ENCODE assay signal across 23 cellular contexts in the genomic region with DNA sequence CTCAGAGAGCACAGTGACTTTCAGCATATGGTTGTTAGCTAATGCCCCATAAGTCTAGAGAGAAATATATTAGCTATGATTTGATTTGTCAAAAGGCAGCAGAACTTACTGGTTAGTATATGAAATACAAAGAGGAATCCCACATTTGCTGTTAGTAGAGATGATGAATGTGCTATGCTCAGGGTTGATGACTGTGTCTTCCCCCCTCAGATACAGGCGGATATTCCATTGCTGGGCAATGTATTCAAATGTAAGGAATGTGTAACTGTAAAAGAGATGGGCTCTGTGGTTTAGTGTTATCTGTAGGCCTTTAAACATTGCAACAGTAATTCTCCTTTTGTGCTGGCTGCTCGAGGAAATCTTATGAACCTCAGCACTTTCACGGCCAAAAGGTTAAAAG.
DNase-seq lines count a peak whose midpoint lies in the region; ATAC-seq and TF ChIP-seq lines count a peak whose summit lies in the region.
"Had no signal": no experiment of that assay in that cellular context is flagged by ENCODE, and none has a peak within 500 bp of the region (broad histone marks: within the 10 kb centered on the region; RNA-seq: fewer than 3 reads in every experiment).

No MANE protein-coding gene starts in this region.

- no peak overlapping the region for H3K27ac ChIP-seq in spleen
- H3K27ac ChIP-seq: KMS-11, PC-9, SJSA1 had no signal

- 38 to 83% (median 63%) methylated on average over 3 of the region's 3 CpGs for WGBS in spleen, 5 donors

- in situ Hi-C loops in astrocyte of the spinal cord (cut with HindIII; ENCODE audit: low sequenced_read_pairs): no loop called here

- intact Hi-C loops in spleen (cut with DNase I; ENCODE audit: low total_unique reads): no loop called here

- no peaks in the 10 kb centered on the region for H3K4me1 ChIP-seq in spleen
- H3K4me1 ChIP-seq: BE2C, SJSA1 had no signal

- DNase-seq in HT1080 (ENCODE audit: low read depth): peak; percentile 50
- DNase-seq in astrocyte of the spinal cord (ENCODE audit: low read depth, low spot score): peak; percentile 8
- DNase-seq in fibroblast of peridontal ligament (ENCODE audit: extremely low read depth): peak; percentile 10
- peak; percentile 35 for DNase-seq in skeletal muscle cell (ENCODE audit: low read depth)
- DNase-seq in spleen: no peak
- DNase-seq in iPS-NIHi11 (ENCODE audit: low spot score): no peak
- DNase-seq: BE2C; Calu3; DMS79 treated with DMSO at 0.1 percent for 48 hours; GF-D8; MM.1S; NCI-H2029; NCI-H446 treated with DMSO at 0.1 percent for 48 hours; NCI-H526; NCI-H82; NK-92 treated with Interleukin-12 subunit alpha and Interleukin-12 subunit beta, amount 100 ng/mL, for 24 hours; PC-9; Right ventricle myocardium superior; RPMI8226 had no signal

- no peaks in the 10 kb centered on the region for H3K27me3 ChIP-seq in spleen (replicated peaks in 1 of 7)
- H3K27me3 ChIP-seq: BE2C, SJSA1 had no signal

- H3K36me3 ChIP-seq in spleen: no peaks in the 10 kb centered on the region
- H3K36me3 ChIP-seq: BE2C, SJSA1 had no signal

- no peak for TF ChIP-seq POLR2A in spleen (IDR thresholded peaks at IDR 0.05)

- no peak overlapping the region for H3K4me3 ChIP-seq in astrocyte of the spinal cord (ENCODE audit: low read depth, low read length)
- no peak overlapping the region for H3K4me3 ChIP-seq in skeletal muscle cell (ENCODE audit: low read depth, low read length)
- no peak overlapping the region for H3K4me3 ChIP-seq in spleen
- H3K4me3 ChIP-seq: PC-9, SJSA1 had no signal

- TF ChIP-seq CTCF in astrocyte of the spinal cord (IDR thresholded peaks at IDR 0.05; ENCODE audit: low read depth, low read length) (no peak), spleen (IDR thresholded peaks at IDR 0.05 in 8 of 11, conservative IDR thresholded peaks at IDR 0.05 in 3 of 11) (no peak)

- no peak for ATAC-seq in HG02840 (IDR thresholded peaks at IDR 0.05; ENCODE audit: low FRiP score, unreplicated experiment)
- ATAC-seq: HCT116 had no signal

- H3K9me3 ChIP-seq in spleen: no peaks in the 10 kb centered on the region
- H3K9me3 ChIP-seq: BE2C, SJSA1 had no signal

Comparison
In these comparisons a context has a peak if more than half of its experiments do, and no peak if none do; other contexts are left out.
1. DNase-seq: peak in HT1080 (single experiment), astrocyte of the spinal cord (single experiment), fibroblast of peridontal ligament (single experiment) and skeletal muscle cell (single experiment); none in spleen (single experiment) and iPS-NIHi11 (single experiment).